In the genomic region with DNA sequence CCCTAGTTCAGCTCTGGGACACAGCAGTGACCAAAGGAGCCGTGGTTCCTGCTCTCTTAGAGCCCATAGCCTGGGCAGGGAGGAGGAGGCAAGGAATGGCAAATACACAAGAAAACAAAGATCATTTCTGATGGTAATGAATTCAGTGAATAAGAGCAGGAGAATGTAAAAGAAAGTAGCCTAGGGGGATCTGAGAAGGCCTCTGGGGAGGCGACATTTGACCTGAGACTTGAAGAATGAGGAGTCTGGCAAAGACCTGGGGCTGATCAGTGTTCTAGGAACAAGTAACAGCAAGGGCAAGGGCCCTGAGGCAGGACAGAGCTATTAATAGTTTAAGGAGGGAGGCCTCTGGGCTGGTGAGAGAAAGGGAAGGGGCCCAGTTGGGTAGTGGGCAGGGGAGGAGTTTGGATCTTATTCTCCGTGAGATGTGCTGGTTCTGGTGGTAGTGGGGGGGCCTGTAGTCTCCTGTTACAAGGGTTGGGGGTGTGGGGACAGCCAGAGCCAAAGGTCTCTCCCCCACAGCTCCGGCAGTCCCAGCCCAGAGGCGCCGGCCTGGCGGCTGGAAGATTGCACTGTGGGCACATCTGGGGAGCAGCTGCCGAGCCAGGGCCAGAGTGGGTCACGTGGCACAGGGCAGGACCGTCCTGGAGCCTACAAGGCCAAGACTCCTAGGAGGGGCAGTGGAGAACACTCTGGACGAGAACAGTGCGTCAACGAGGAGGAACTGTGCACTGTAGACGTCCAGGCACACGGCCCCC, we compare ENCODE assay signal across 9 cellular contexts. TPM values are rescaled to one million over a fixed set of nuclear protein-coding genes. Genes with fewer than 3 reads are reported as not detected.
DNase-seq lines count a peak whose midpoint lies in the region; ATAC-seq and TF ChIP-seq lines count a peak whose summit lies in the region.
"Had no signal": no experiment of that assay in that cellular context is flagged by ENCODE, and none has a peak within 500 bp of the region (broad histone marks: within the 10 kb centered on the region; RNA-seq: fewer than 3 reads in every experiment).

No MANE protein-coding gene starts in this region.

- peak overlapping the region; percentile 88 for H3K27ac Mint-ChIP-seq in progenitor cell of endocrine pancreas

- H3K4me1 ChIP-seq in foreskin keratinocyte = peaks cover 25% of the 10 kb centered on the region

- no peaks in the 10 kb centered on the region for H3K36me3 Mint-ChIP-seq in progenitor cell of endocrine pancreas (ENCODE audit: insufficient read depth)

- peak; percentile 24 for ATAC-seq in foreskin keratinocyte
- no peak for ATAC-seq in GM21786 (IDR thresholded peaks at IDR 0.05; ENCODE audit: unreplicated experiment)
- ATAC-seq in GM21360 (IDR thresholded peaks at IDR 0.05; ENCODE audit: unreplicated experiment) = no peak
- no peak for ATAC-seq in GM18870 (IDR thresholded peaks at IDR 0.05; ENCODE audit: unreplicated experiment)

- TF ChIP-seq CTCF in foreskin keratinocyte (conservative IDR thresholded peaks at IDR 0.05) (no peak), progenitor cell of endocrine pancreas (IDR thresholded peaks at IDR 0.05; ENCODE audit: unreplicated experiment) (no peak)

- H3K27me3 Mint-ChIP-seq in progenitor cell of endocrine pancreas = no peaks in the 10 kb centered on the region

- no peak overlapping the region for H3K4me3 Mint-ChIP-seq in progenitor cell of endocrine pancreas (ENCODE audit: low read depth)

- H3K27ac ChIP-seq in foreskin keratinocyte = peak overlapping the region; percentile 4

- DNase-seq in EL (peak; percentile 99), SK-N-DZ (ENCODE audit: low spot score) (peak; percentile 84), foreskin keratinocyte (peak in 1 of 2 donors; percentile 79), progenitor cell of endocrine pancreas (ENCODE audit: low spot score, unreplicated experiment) (no peak), NCI-H446 treated with DMSO at 0.1 percent for 48 hours (lab: John Stamatoyannopoulos, UW) (no peak)

- no peaks in the 10 kb centered on the region for H3K27me3 ChIP-seq in foreskin keratinocyte

- peaks cover 22% of the 10 kb centered on the region for H3K4me1 Mint-ChIP-seq in progenitor cell of endocrine pancreas (ENCODE audit: low read depth)

- no peaks in the 10 kb centered on the region for H3K9me3 Mint-ChIP-seq in progenitor cell of endocrine pancreas (ENCODE audit: low read depth)

RNA-seq across cellular contexts. Expression of a gene that starts 9.3 kb away (rescaled TPM):
- polyA plus RNA-seq in SK-N-DZ (2014; cell fraction: cytosol; rRNA removed) = 97.4 and 104 TPM in 2 replicates
- 170 and 208 TPM in 2 replicates for polyA plus RNA-seq in SK-N-DZ (2014; cell fraction: nucleus; rRNA removed)
- 18.8 and 27.9 TPM in 2 replicates for total RNA-seq in foreskin keratinocyte
- polyA plus RNA-seq in foreskin keratinocyte = 21.4 and 31.9 TPM in 2 replicates
- total RNA-seq in progenitor cell of endocrine pancreas = 322 and 326 TPM in 2 replicates

RNA-seq across cellular contexts. Expression of a gene that starts 41.9 kb away (rescaled TPM):
- polyA plus RNA-seq in SK-N-DZ (2014; cell fraction: cytosol; rRNA removed) = 6.6 and 10.3 TPM in 2 replicates
- 1.2 and 1.3 TPM in 2 replicates for polyA plus RNA-seq in SK-N-DZ (2014; cell fraction: nucleus; rRNA removed)
- total RNA-seq in foreskin keratinocyte = not detected in 2 replicates
- polyA plus RNA-seq in foreskin keratinocyte = not detected in 2 replicates
- total RNA-seq in progenitor cell of endocrine pancreas = not detected in 2 replicates
- total RNA-seq: dermis microvascular lymphatic vessel endothelial cell had no signal

Comparison
In these comparisons a context has a peak if more than half of its experiments do, and no peak if none do; other contexts are left out.
1. DNase-seq: peak in EL (single experiment) and SK-N-DZ (single experiment); none in progenitor cell of endocrine pancreas (single experiment) and NCI-H446 treated with DMSO at 0.1 percent for 48 hours (single experiment).
2. RNA of a gene that starts 9.3 kb away (total RNA-seq): 322 to 326 TPM in progenitor cell of endocrine pancreas; 18.8 to 27.9 TPM in foreskin keratinocyte; every median in the first group is over 10 times any median in the second.